20 cellular contexts compared by ENCODE assay signal in genomic region chr6:147930743-147931142, GRCh38.
"Had no signal": no experiment of that assay in that cellular context is flagged by ENCODE, and none has a peak within 500 bp of the region (broad histone marks: within the 10 kb centered on the region; RNA-seq: fewer than 3 reads in every experiment).

No MANE protein-coding gene starts in this region.

- FAIRE-seq: endometrium had no signal

- H3K27ac Mint-ChIP-seq: activated CD8-positive, alpha-beta T cell treated with anti-CD3 and anti-CD28 coated beads for 36 hours; activated naive CD8-positive, alpha-beta T cell treated with anti-CD3 and anti-CD28 coated beads, Interleukin-2, amount 50 U/mL, for 24 hours; activated T-cell treated with anti-CD3 and anti-CD28 coated beads, Interleukin-2, amount 50 U/mL, for 72 hours; natural killer cell treated with Interleukin-12 subunit alpha and Interleukin-12 subunit beta and Interleukin-15 and Interleukin-18, amount 100 ng/mL, for 72 hours; type B pancreatic cell had no signal

- H3K27ac ChIP-seq: ascending aorta, cardiac muscle cell, gastroesophageal sphincter, psoas muscle, sigmoid colon, VCaP had no signal

- H3K4me3 Mint-ChIP-seq: activated CD8-positive, alpha-beta T cell treated with anti-CD3 and anti-CD28 coated beads for 36 hours; activated naive CD8-positive, alpha-beta T cell treated with anti-CD3 and anti-CD28 coated beads, Interleukin-2, amount 50 U/mL, for 24 hours; activated T-cell treated with anti-CD3 and anti-CD28 coated beads, Interleukin-2, amount 50 U/mL, for 72 hours; natural killer cell treated with Interleukin-12 subunit alpha and Interleukin-12 subunit beta and Interleukin-15 and Interleukin-18, amount 100 ng/mL, for 72 hours; type B pancreatic cell had no signal

- H3K9me3 Mint-ChIP-seq: type B pancreatic cell had no signal

- H3K4me1 ChIP-seq: ascending aorta, gastroesophageal sphincter, psoas muscle, sigmoid colon had no signal

- DNase-seq: activated CD4-positive, alpha-beta T cell treated with anti-CD3 and anti-CD28 coated beads for 4 hours; activated CD8-positive, alpha-beta memory T cell treated with anti-CD3 and anti-CD28 coated beads, Interleukin-2, amount 50 U/mL, for 4 hours; activated CD8-positive, alpha-beta T cell treated with anti-CD3 and anti-CD28 coated beads for 36 hours; activated naive CD4-positive, alpha-beta T cell; activated naive CD8-positive, alpha-beta T cell treated with anti-CD3 and anti-CD28 coated beads, Interleukin-2, amount 50 U/mL, for 24 hours; activated T-cell treated with anti-CD3 and anti-CD28 coated beads, Interleukin-2, amount 50 U/mL, for 72 hours; left cardiac atrium; psoas muscle; sigmoid colon; stimulated activated CD4-positive, alpha-beta T cell treated with anti-CD3 and anti-CD28 coated beads, Interleukin-12 subunit alpha, Interleukin-12 subunit beta, amount 100 ng/mL, for 4 hours; stimulated activated naive CD4-positive, alpha-beta T cell; SW 1271 had no signal

- H3K36me3 ChIP-seq: ascending aorta, cardiac muscle cell, gastroesophageal sphincter, sigmoid colon had no signal

- H3K4me3 ChIP-seq: ascending aorta, cardiac muscle cell, gastroesophageal sphincter, lung, psoas muscle, sigmoid colon had no signal

- H3K4me1 Mint-ChIP-seq: activated naive CD8-positive, alpha-beta T cell treated with anti-CD3 and anti-CD28 coated beads, Interleukin-2, amount 50 U/mL, for 24 hours had no signal

- H3K27me3 ChIP-seq: ascending aorta, cardiac muscle cell, gastroesophageal sphincter, sigmoid colon had no signal

- H3K27me3 Mint-ChIP-seq: activated CD8-positive, alpha-beta T cell treated with anti-CD3 and anti-CD28 coated beads for 36 hours; activated naive CD8-positive, alpha-beta T cell treated with anti-CD3 and anti-CD28 coated beads, Interleukin-2, amount 50 U/mL, for 24 hours; natural killer cell treated with Interleukin-12 subunit alpha and Interleukin-12 subunit beta and Interleukin-15 and Interleukin-18, amount 100 ng/mL, for 72 hours had no signal

- ATAC-seq: activated CD8-positive, alpha-beta T cell treated with anti-CD3 and anti-CD28 coated beads for 36 hours; activated naive CD8-positive, alpha-beta T cell treated with anti-CD3 and anti-CD28 coated beads, Interleukin-2, amount 50 U/mL, for 24 hours; activated T-cell treated with anti-CD3 and anti-CD28 coated beads, Interleukin-2, amount 50 U/mL, for 72 hours; gastroesophageal sphincter; left cardiac atrium; natural killer cell treated with Interleukin-12 subunit alpha and Interleukin-12 subunit beta and Interleukin-15 and Interleukin-18, amount 100 ng/mL, for 72 hours; psoas muscle had no signal
